Comparison of ENCODE assay signal across 2 cellular contexts in the genomic region with DNA sequence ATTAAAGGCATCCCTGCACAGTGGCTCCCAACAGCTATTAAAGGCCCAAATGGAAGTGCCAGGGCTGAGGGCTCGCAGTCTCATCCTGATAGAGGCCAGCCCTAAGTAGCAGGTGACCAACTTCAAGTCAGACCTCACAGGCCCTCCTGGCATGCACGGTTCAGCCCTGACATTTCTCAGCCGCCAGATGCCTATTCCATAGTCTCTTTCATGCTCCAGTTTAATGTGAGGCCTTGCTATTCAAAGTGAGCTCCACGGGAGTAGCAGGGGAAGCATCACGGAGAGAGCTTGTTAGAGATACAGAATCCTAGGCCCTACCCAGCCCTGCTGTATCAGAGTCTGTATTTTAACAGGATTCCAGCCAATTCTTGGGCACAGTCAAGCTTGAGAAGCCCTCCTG.
TF ChIP-seq lines count a peak whose summit lies in the region.

No MANE protein-coding gene starts in this region.

TF ChIP-seq in IMR-90, 13 proteins besides CTCF, POLR2A, EP300 and RAD21:
- TF ChIP-seq CEBPB (IDR thresholded peaks at IDR 0.05; ENCODE audit: low read depth, low read length) (no peak), RCOR1 (IDR thresholded peaks at IDR 0.05; ENCODE audit: insufficient replicate concordance, low read length) (no peak), NFE2L2 (IDR thresholded peaks at IDR 0.05; ENCODE audit: low read depth, low read length) (no peak), SMC3 (IDR thresholded peaks at IDR 0.05; ENCODE audit: low read depth, low read length) (no peak), MAFK (IDR thresholded peaks at IDR 0.05; ENCODE audit: low read depth, low read length) (no peak)

TF ChIP-seq in GM12891, 5 proteins besides CTCF, POLR2A, EP300 and RAD21:
- TF ChIP-seq PAX5 (IDR thresholded peaks at IDR 0.05; ENCODE audit: insufficient read depth, low read length, severe bottlenecking) = no peak
- no peak for TF ChIP-seq POU2F2 (IDR thresholded peaks at IDR 0.05; ENCODE audit: low read depth, low read length)
- TF ChIP-seq POLR2AphosphoS5 (IDR thresholded peaks at IDR 0.05; ENCODE audit: low read depth, low read length) = no peak
- TF ChIP-seq TAF1 (IDR thresholded peaks at IDR 0.05; ENCODE audit: low read depth, low read length) = no peak
- no peak for TF ChIP-seq SPI1 (IDR thresholded peaks at IDR 0.05; ENCODE audit: low read depth, low read length)
